Comparison of ENCODE assay signal across 8 cellular contexts in genomic region chr1:35930593-35931423, GRCh38. TPM values are rescaled to one million over a fixed set of nuclear protein-coding genes. Genes with fewer than 3 reads are reported as not detected.
DNase-seq lines count a peak whose midpoint lies in the region; ATAC-seq and TF ChIP-seq lines count a peak whose summit lies in the region.

Gene AGO3, plus strand, starts transcription at chr1:35931105. Its CDS starts 322 bp downstream, at chr1:35931427.

- peak within 1 kb of the TSS; percentile 83 for H3K27ac ChIP-seq in OCI-LY7 (ENCODE audit: low read depth, low read length, poor library complexity, severe bottlenecking)

- H3K9me3 ChIP-seq in OCI-LY7 (ENCODE audit: low read length) = no peaks in the 10 kb centered on the region

- H3K4me1 ChIP-seq in OCI-LY7 (ENCODE audit: insufficient read depth, low read length, poor library complexity, severe bottlenecking) = peaks cover 42% of the 10 kb centered on the region

- peak within 1 kb of the TSS; percentile 71 for H2AFZ ChIP-seq in OCI-LY7 (ENCODE audit: low read length)

- CTCF ChIA-PET in OCI-LY7 (lab: Charles Lee; ENCODE audit: unreplicated experiment) = no interaction called here

- POLR2A ChIA-PET in OCI-LY7 (lab: Charles Lee) = interaction anchor here (0.6 to 1.2 kb wide), 7 partner anchors 12 to 356 kb away, joined by 3 to 9 read pairs (median 4); partner anchors contain the start of gene THRAP3

- H3K36me3 ChIP-seq in OCI-LY7 (ENCODE audit: insufficient read depth, low read length) = no peaks in the 10 kb centered on the region

- H3K79me2 ChIP-seq in OCI-LY7 (ENCODE audit: insufficient read depth, low read depth, low read length) = peaks cover 51% of the 10 kb centered on the region

- intact Hi-C loops in OCI-LY7 (cut with micrococcal nuclease; ENCODE audit: unreplicated experiment) = loop anchor here (1.0 to 10.0 kb wide), 3 partner anchors 48 to 454 kb away; partner anchors contain the start of genes ADPRS, AGO1 and STK40

- DNase-seq in D341Med (ENCODE audit: low spot score) = peak; percentile 93
- peak; percentile 70 for DNase-seq in HuH-7.5 (ENCODE audit: low spot score)
- DNase-seq in OCI-LY7 (ENCODE audit: low spot score) = peak; percentile 91
- peak; percentile 74 for DNase-seq in activated T-cell treated with anti-CD3 and anti-CD28 coated beads for 1 hour (ENCODE audit: low read depth)
- DNase-seq in epithelial cell of esophagus (ENCODE audit: low read depth) = peak; percentile 90
- peak; percentile 59 for DNase-seq in middle frontal gyrus (ENCODE audit: extremely low spot score, low spot score)
- peak; percentile 69 to 76 for DNase-seq in stimulated activated CD8-positive, alpha-beta memory T cell treated with anti-CD3 and anti-CD28 coated beads, Interleukin-2, amount 100 ng/mL, for 1 hour (ENCODE audit: low read depth in 2 of 2)

- BruUV-seq in OCI-LY7 (replicated peaks; lab: Mats Ljungman, UMichigan) = no TSS peak

- ATAC-seq in GM21528 (IDR thresholded peaks at IDR 0.05; ENCODE audit: low FRiP score, unreplicated experiment) = peak; percentile 82

- peak within 1 kb of the TSS; percentile 88 for H3K4me2 ChIP-seq in OCI-LY7 (ENCODE audit: low read length)

- H3K4me3 ChIP-seq in OCI-LY7 (ENCODE audit: low read depth, low read length, poor library complexity, severe bottlenecking) (peak within 1 kb of the TSS; percentile 93), epithelial cell of esophagus (ENCODE audit: low read length) (peak within 1 kb of the TSS; percentile 75)

- no peaks in the 10 kb centered on the region for H3K9me2 ChIP-seq in OCI-LY7 (ENCODE audit: insufficient read depth, low read length)

- no peak for TF ChIP-seq CTCF in OCI-LY7 (conservative IDR thresholded peaks at IDR 0.05; ENCODE audit: low read length)
- TF ChIP-seq CTCF in epithelial cell of esophagus (IDR thresholded peaks at IDR 0.05; ENCODE audit: insufficient read depth, low read depth, low read length, missing control alignments) = no peak

- H4K20me1 ChIP-seq in OCI-LY7 (ENCODE audit: insufficient read depth, low read length) = peaks cover 5% of the 10 kb centered on the region; the same call in 1 of the 2 replicates

RNA-seq across cellular contexts. Expression of gene AGO3, which starts in this region (rescaled TPM):
- total RNA-seq in OCI-LY7 (2014; rRNA removed; shearing (Covaris generic)) = 22.5 and 25.1 TPM in 2 replicates
- total RNA-seq in OCI-LY7 (2022) = 38.4 and 42.0 TPM in 2 replicates

Comparison
In these comparisons a context has a peak if more than half of its experiments do, and no peak if none do; other contexts are left out.
1. Peak in every context shown above with its lines: DNase-seq, ATAC-seq, H3K4me3 ChIP-seq and H3K27ac ChIP-seq.